In the genomic region with DNA sequence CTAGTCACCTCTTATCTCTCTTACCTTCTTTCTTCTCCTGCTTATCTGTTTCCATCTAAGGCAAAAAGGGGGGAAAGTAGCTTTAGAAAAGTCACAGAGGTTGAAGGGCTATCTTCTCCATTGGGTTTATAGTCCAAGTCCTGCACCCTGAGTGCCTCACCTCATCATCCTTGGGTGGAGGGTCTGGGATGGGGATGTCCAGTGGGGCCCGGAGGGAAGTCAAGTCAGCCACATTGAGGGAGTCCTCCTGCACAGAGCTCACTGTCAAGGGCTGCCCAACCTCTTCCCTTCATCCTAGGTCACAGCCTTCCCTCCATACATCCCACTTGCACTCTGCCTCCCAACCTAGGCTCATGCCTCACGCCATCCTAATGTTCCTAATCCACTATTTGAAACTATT, we compare ENCODE assay signal across 10 cellular contexts. TPM values are rescaled to one million over a fixed set of nuclear protein-coding genes. Genes with fewer than 3 reads are reported as not detected.
DNase-seq lines count a peak whose midpoint lies in the region; TF ChIP-seq lines count a peak whose summit lies in the region.
"Had no signal": no experiment of that assay in that cellular context is flagged by ENCODE, and none has a peak within 500 bp of the region (broad histone marks: within the 10 kb centered on the region; RNA-seq: fewer than 3 reads in every experiment).

No MANE protein-coding gene starts in this region.

- DNase-seq in HFF-Myc (ENCODE audit: extremely low read depth, low read depth) = no peak
- DNase-seq in astrocyte of the cerebellum (ENCODE audit: low read depth) = no peak
- no peak for DNase-seq in HT-29 (ENCODE audit: low spot score)
- DNase-seq in NCI-H82 (lab: John Stamatoyannopoulos, UW) = no peak
- no peak for DNase-seq in glomerular visceral epithelial cell (ENCODE audit: extremely low spot score)
- no peak for DNase-seq in kidney glomerular epithelial cell (lab: John Stamatoyannopoulos, UW)
- DNase-seq: right cardiac atrium had no signal

- in situ Hi-C loops in astrocyte of the cerebellum (cut with HindIII; ENCODE audit: low sequenced_read_pairs) = no loop called here

- H3K36me3 ChIP-seq in muscle layer of duodenum (ENCODE audit: control insufficient read depth in 1 of 2, insufficient read depth in 2 of 2, low read length in 2 of 2) = peaks cover 14 to 21% of the 10 kb centered on the region in 2 donors

- TF ChIP-seq CTCF in 22Rv1 (IDR thresholded peaks at IDR 0.05) (no peak), HFF-Myc (IDR thresholded peaks at IDR 0.05; ENCODE audit: low read depth, low read length, missing control alignments) (no peak), astrocyte of the cerebellum (IDR thresholded peaks at IDR 0.05; ENCODE audit: low read depth, low read length, missing control alignments) (no peak)

- H3K27me3 ChIP-seq in muscle layer of duodenum (ENCODE audit: low read depth, low read length) = no peaks in the 10 kb centered on the region

- no peaks in the 10 kb centered on the region for H3K9me3 ChIP-seq in muscle layer of duodenum (ENCODE audit: control insufficient read depth in 1 of 2, low read length in 2 of 2)

- peak overlapping the region; percentile 93 for H3K27ac ChIP-seq in 22Rv1
- H3K27ac ChIP-seq in muscle layer of duodenum (ENCODE audit: low read length) = peak overlapping the region; percentile 90

- H3K4me3 ChIP-seq in HFF-Myc (replicated peaks; ENCODE audit: low read depth, low read length) (peak overlapping the region; percentile 75), astrocyte of the cerebellum (ENCODE audit: low read depth, low read length) (peak overlapping the region; percentile 87), muscle layer of duodenum (ENCODE audit: low read depth in 1 of 2, low read length in 2 of 2) (peak overlapping the region; percentile 80 to 94)

- H3K4me1 ChIP-seq in muscle layer of duodenum (ENCODE audit: control insufficient read depth in 1 of 2, insufficient read depth in 2 of 2, low read length in 2 of 2) = peaks cover 16 to 43% of the 10 kb centered on the region in 2 donors

RNA-seq across cellular contexts. Expression of gene PSME2, which starts 1.2 kb away (rescaled TPM):
- total RNA-seq in HT-29 (2014; rRNA removed; shearing (Covaris generic)) = 175 and 210 TPM in 2 replicates

RNA-seq across cellular contexts. Expression of gene RNF31, which starts 2.1 kb away (rescaled TPM):
- 62.3 and 67.8 TPM in 2 replicates for total RNA-seq in HT-29 (2014; rRNA removed; shearing (Covaris generic))

RNA-seq across cellular contexts. Expression of gene EMC9, which starts 3.8 kb away (rescaled TPM):
- total RNA-seq in HT-29 (2014; rRNA removed; shearing (Covaris generic)) = 52.4 and 63.9 TPM in 2 replicates

RNA-seq across cellular contexts. Expression of gene PSME1, which starts 9.2 kb away (rescaled TPM):
- total RNA-seq in HT-29 (2014; rRNA removed; shearing (Covaris generic)) = 164 and 172 TPM in 2 replicates

RNA-seq across cellular contexts. Expression of gene FITM1, which starts 14.8 kb away (rescaled TPM):
- total RNA-seq in HT-29 (2014; rRNA removed; shearing (Covaris generic)) = 0.13 and 0.74 TPM in 2 replicates
- total RNA-seq: H4 had no signal
